ENCODE assay signal across 13 cellular contexts in the genomic region with DNA sequence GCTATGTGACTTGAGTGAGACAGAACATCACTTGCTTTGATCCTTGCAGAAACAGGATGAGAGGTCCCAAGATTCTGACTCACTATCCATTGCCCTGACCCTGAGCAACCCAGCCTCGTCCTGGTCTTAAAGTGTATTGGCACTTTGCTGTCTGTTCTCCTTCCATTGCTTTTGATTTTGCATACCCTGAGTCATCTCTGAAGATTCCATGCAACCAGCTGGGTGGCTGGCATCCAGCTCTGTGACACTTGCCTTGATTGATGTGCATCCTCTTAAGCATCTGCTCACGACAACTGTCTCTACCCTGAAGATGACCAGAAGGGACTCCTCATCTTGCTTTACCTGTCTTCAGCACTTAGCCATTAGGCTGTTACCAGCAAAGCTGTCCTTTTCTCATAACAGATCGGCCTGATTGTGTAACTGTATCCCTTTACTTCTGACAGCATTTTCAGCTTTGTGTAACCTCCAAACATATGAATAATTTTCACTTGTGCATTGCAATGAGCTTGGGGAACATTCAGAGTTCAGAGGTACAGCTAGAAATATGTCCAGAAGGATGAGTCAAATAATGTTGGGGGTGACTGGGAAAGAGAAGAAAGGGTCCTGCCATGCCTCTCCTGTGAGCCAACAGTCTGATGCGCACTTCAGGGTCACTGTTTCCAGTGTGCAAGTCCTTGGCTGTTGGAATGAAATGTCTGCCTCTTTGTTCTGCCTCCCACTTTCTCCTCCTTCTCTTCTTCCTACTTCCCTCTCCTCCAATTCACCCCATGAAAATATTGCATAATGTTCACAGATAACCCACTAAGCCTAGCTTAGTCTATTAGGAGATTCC.
DNase-seq lines count a peak whose midpoint lies in the region; ATAC-seq, FAIRE-seq and TF ChIP-seq lines count a peak whose summit lies in the region.
"Had no signal": no experiment of that assay in that cellular context is flagged by ENCODE, and none has a peak within 500 bp of the region (broad histone marks: within the 10 kb centered on the region; RNA-seq: fewer than 3 reads in every experiment).

No MANE protein-coding gene starts in this region.

- peak overlapping the region; percentile 68 for H3K9ac ChIP-seq in skeletal muscle satellite cell (ENCODE audit: low read depth, low read length)

- no peaks in the 10 kb centered on the region for H3K36me3 ChIP-seq in skeletal muscle satellite cell (ENCODE audit: insufficient read depth, low read length)
- no peaks in the 10 kb centered on the region for H3K36me3 ChIP-seq in testis (ENCODE audit: low read depth, missing control alignments)
- H3K36me3 ChIP-seq: heart right ventricle had no signal

- TF ChIP-seq POLR2A in H54 (IDR thresholded peaks at IDR 0.05; ENCODE audit: low read depth, low read length) (no peak), testis (IDR thresholded peaks at IDR 0.05) (no peak)

- H3K4me3 ChIP-seq in skeletal muscle satellite cell (ENCODE audit: low read length) (peak overlapping the region; percentile 40), testis (no peak overlapping the region)
- H3K4me3 ChIP-seq: heart right ventricle, K562 had no signal

- H3K27me3 ChIP-seq in foreskin keratinocyte (no peaks in the 10 kb centered on the region), skeletal muscle satellite cell (ENCODE audit: control insufficient read depth, insufficient read depth, low read length) (no peaks in the 10 kb centered on the region), testis (no peaks in the 10 kb centered on the region)
- H3K27me3 ChIP-seq: heart right ventricle had no signal

- H3K4me1 ChIP-seq in foreskin keratinocyte (no peaks in the 10 kb centered on the region), skeletal muscle satellite cell (ENCODE audit: control insufficient read depth, insufficient read depth, low read length) (peaks cover 50% of the 10 kb centered on the region), testis (no peaks in the 10 kb centered on the region)
- H3K4me1 ChIP-seq: heart right ventricle had no signal

- H3K4me2 ChIP-seq in skeletal muscle satellite cell (ENCODE audit: low read length) = peak overlapping the region; percentile 71

- peak; percentile 98 for FAIRE-seq in H54 (lab: Jason Lieb, UNC)
- FAIRE-seq: K562 had no signal

- in situ Hi-C loops in G401 (cut with HindIII; ENCODE audit: low sequenced_read_pairs) = no loop called here

- 60 to 68% methylated on average over 4 of the region's 4 CpGs for WGBS in testis, 2 donors

- H3K27ac ChIP-seq in foreskin keratinocyte (no peak overlapping the region), testis (no peak overlapping the region)
- H3K27ac ChIP-seq: heart right ventricle had no signal

- no peaks in the 10 kb centered on the region for H3K9me3 ChIP-seq in skeletal muscle satellite cell (replicated peaks; ENCODE audit: low read length)
- H3K9me3 ChIP-seq in testis = no peaks in the 10 kb centered on the region
- H3K9me3 ChIP-seq: heart right ventricle had no signal

- ATAC-seq in foreskin keratinocyte = peak; percentile 77
- ATAC-seq: activated CD4-positive, CD25-positive, alpha-beta regulatory T cell treated with anti-CD3 and anti-CD28 coated beads, Interleukin-2, amount 50 U/mL, for 24 hours; K562; right cardiac atrium had no signal

- intact Hi-C loops in testis (cut with DNase I; ENCODE audit: low total_unique reads) = no loop called here

- DNase-seq in H54 (ENCODE audit: insufficient read length, low spot score) = peak; percentile 41
- DNase-seq in SW480 (ENCODE audit: low spot score) = peak; percentile 25
- peak; percentile 30 to 69 for DNase-seq in foreskin keratinocyte
- no peak for DNase-seq in RKO (ENCODE audit: low spot score)
- no peak for DNase-seq in testis
- DNase-seq in G401 (ENCODE audit: low spot score) = no peak
- DNase-seq: DMS 273 treated with DMSO at 0.1 percent for 48 hours, heart right ventricle, Right ventricle myocardium superior had no signal

- TF ChIP-seq CTCF in foreskin keratinocyte (conservative IDR thresholded peaks at IDR 0.05) (no peak), testis (IDR thresholded peaks at IDR 0.05) (no peak)

Comparison
In these comparisons a context has a peak if more than half of its experiments do, and no peak if none do; other contexts are left out.
1. DNase-seq: peak in H54 (single experiment), SW480 (single experiment) and foreskin keratinocyte (2 of 2); none in RKO (single experiment), testis (single experiment) and G401 (single experiment).